In the genomic region with DNA sequence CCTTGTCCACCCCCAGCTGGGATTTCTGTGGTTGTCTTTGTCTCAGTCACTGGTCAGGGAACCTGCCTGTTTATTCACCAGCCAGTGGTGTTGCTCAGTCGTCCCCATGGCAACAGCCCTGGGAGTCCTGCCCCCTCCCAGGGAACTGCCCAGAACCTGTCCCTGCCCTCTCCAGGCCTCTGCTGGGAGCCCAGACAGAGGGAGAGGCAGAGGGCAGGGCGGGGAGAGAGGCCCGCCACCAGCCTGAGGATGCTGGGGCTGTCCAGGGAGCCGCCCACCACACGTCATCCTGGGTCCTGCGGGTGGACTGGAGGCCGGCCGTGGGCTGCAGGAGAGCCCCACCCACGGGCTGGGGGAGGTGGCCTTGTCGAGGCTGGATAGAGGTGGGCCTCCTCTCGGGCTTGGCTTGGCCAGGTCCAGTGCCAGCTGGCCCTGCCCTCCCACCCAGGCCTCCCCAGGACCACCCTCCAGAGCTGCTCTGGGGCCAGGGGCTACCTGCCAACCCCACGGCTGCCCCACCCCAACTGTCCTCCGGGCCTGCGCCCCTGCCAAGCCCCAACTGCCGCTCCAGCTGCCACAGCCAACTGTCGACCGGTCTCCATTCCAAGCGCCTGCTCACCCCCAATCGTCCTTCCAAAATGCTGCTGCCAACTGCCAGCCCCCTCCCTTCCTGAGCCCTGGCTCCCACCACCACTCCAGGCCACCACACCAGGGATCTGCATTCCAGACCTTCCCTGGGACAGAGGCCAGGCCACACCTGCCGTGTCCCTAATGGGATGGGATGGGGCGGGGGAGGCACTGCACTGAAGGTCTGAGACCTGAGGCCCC, we compare ENCODE assay signal across 8 cellular contexts. TPM values are rescaled to one million over a fixed set of nuclear protein-coding genes. Genes with fewer than 3 reads are reported as not detected.
A peak's percentile ranks its signal among the peaks of the same experiment; 100 is the strongest.
DNase-seq lines count a peak whose midpoint lies in the region; ATAC-seq and FAIRE-seq lines count a peak whose summit lies in the region.

No MANE protein-coding gene starts in this region.

- peak; percentile 99 for FAIRE-seq in HTR-8/SVneo (lab: Jason Lieb, UNC)

- ATAC-seq in GM18858 (IDR thresholded peaks at IDR 0.05; ENCODE audit: unreplicated experiment): no peak

- H3K27me3 ChIP-seq in SJSA1 (replicated peaks) (peaks cover 2% of the 10 kb centered on the region; the same call in 1 of the 2 replicates), esophagus (ENCODE audit: control insufficient read depth in 1 of 2, insufficient read depth in 2 of 2, low read length in 2 of 2) (peaks cover 0 to 3% of the 10 kb centered on the region in 2 donors)

- H3K9me3 ChIP-seq in SJSA1 (replicated peaks) (no peaks in the 10 kb centered on the region), esophagus (ENCODE audit: control insufficient read depth in 2 of 2, insufficient read depth in 1 of 2, low read depth in 1 of 2, low read length in 1 of 2) (peaks cover 0 to under 1% of the 10 kb centered on the region in 2 donors)

- no peak overlapping the region for H3K4me3 ChIP-seq in SJSA1
- H3K4me3 ChIP-seq in esophagus (ENCODE audit: low read depth in 1 of 2, low read length in 2 of 2): no peak overlapping the region

- H3K4me1 ChIP-seq in SJSA1 (replicated peaks): peaks cover 35% of the 10 kb centered on the region
- peaks cover 0 to 3% of the 10 kb centered on the region in 2 donors for H3K4me1 ChIP-seq in esophagus (ENCODE audit: control insufficient read depth in 2 of 2, insufficient read depth in 2 of 2, low read length in 1 of 2)

- DNase-seq in AG08396 (ENCODE audit: low spot score): peak; percentile 100
- peak; percentile 100 for DNase-seq in HTR-8/SVneo (ENCODE audit: insufficient read length, low spot score)
- peak; percentile 91 to 97 for DNase-seq in SJSA1 (ENCODE audit: low read depth in 1 of 2, low spot score in 2 of 2)
- peak; percentile 57 for DNase-seq in midbrain (lab: John Stamatoyannopoulos, UW)
- no peak for DNase-seq in GM19240 (ENCODE audit: insufficient read length, low spot score)
- no peak for DNase-seq in SKM-1 (lab: John Stamatoyannopoulos, UW; ENCODE audit: unreplicated experiment)

- H3K27ac ChIP-seq in SJSA1 (no peak overlapping the region), esophagus (ENCODE audit: low read depth in 2 of 2, low read length in 1 of 2) (peak overlapping the region; percentile 26 to 55)

- H3K36me3 ChIP-seq in SJSA1 (no peaks in the 10 kb centered on the region), esophagus (ENCODE audit: control insufficient read depth in 2 of 2, insufficient read depth in 2 of 2, low read length in 1 of 2) (no peaks in the 10 kb centered on the region)

- 32 to 56% methylated on average over 16 to 21 of the region's 21 CpGs for WGBS in esophagus, 2 donors

RNA-seq across cellular contexts. Expression of gene ZBTB46, which starts 4.2 kb away (rescaled TPM):
- total RNA-seq in SJSA1 (2014; rRNA removed; shearing (Covaris generic)): 2.4 and 3.8 TPM in 2 replicates
- 1 to 10 TPM in 1 of 2 donors, under 1 TPM in 1; 0.68 to 1.0 TPM for polyA plus RNA-seq in esophagus

RNA-seq across cellular contexts. Expression of gene ABHD16B, which starts 26.1 kb away (rescaled TPM):
- not detected in 2 replicates for total RNA-seq in SJSA1 (2014; rRNA removed; shearing (Covaris generic))
- polyA plus RNA-seq in esophagus: under 1 TPM; 0.42 to 0.92 TPM

RNA-seq across cellular contexts. Expression of gene TPD52L2, which starts 29.8 kb away (rescaled TPM):
- 76.4 and 101 TPM in 2 replicates for total RNA-seq in SJSA1 (2014; rRNA removed; shearing (Covaris generic))
- polyA plus RNA-seq in esophagus: 100 to 1,000 TPM in 1 of 2 donors, 10 to 100 TPM in 1; 82.0 to 107 TPM

RNA-seq across cellular contexts. Expression of gene DNAJC5, which starts 59.7 kb away (rescaled TPM):
- 48.5 and 60.0 TPM in 2 replicates for total RNA-seq in SJSA1 (2014; rRNA removed; shearing (Covaris generic))
- polyA plus RNA-seq in esophagus: 10 to 100 TPM; 42.9 to 59.4 TPM

Comparison
In these comparisons a context has a peak if more than half of its experiments do, and no peak if none do; other contexts are left out.
1. DNase-seq: peak in AG08396 (single experiment), HTR-8/SVneo (single experiment), SJSA1 (2 of 2) and midbrain (single experiment); none in GM19240 (single experiment) and SKM-1 (single experiment).